14 cellular contexts compared by ENCODE assay signal in the genomic region with DNA sequence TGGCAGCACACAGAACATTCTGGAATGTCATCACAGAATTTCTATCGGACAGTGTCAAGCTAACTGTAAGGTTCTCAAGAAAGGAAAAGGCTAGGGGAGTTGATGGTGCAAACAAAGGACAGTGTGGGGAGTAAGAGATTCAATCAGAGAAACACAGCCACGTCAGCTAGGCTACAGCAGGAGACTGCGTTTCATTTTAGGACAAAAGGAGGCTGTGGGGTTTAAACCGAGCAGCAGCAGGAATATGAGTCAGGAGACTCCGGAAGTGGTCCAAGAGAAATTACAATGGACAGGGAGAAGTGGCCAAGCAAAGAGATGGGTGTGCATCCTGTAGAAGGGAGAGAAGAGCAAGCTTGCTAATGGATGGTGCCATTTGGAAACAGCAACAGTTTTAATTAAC. TPM values are rescaled to one million over a fixed set of nuclear protein-coding genes. Genes with fewer than 3 reads are reported as not detected.
A peak's percentile ranks its signal among the peaks of the same experiment; 100 is the strongest.
DNase-seq lines count a peak whose midpoint lies in the region; TF ChIP-seq lines count a peak whose summit lies in the region.
"Had no signal": no experiment of that assay in that cellular context is flagged by ENCODE, and none has a peak within 500 bp of the region (broad histone marks: within the 10 kb centered on the region; RNA-seq: fewer than 3 reads in every experiment).

No MANE protein-coding gene starts in this region.

- peak; percentile 80 for DNase-seq in COLO829 (ENCODE audit: low spot score)
- peak; percentile 73 for DNase-seq in fibroblast of pulmonary artery (ENCODE audit: low read depth)
- peak; percentile 68 for DNase-seq in pulmonary artery endothelial cell (ENCODE audit: low read depth, low spot score)
- no peak for DNase-seq in suprapubic skin (ENCODE audit: low spot score in 2 of 2)
- no peak for DNase-seq in glomerular visceral epithelial cell (ENCODE audit: extremely low spot score)
- no peak for DNase-seq in NK-92 (lab: John Stamatoyannopoulos, UW; ENCODE audit: unreplicated experiment)
- no peak for DNase-seq in spleen
- DNase-seq: activated CD8-positive, alpha-beta memory T cell treated with anti-CD3 and anti-CD28 coated beads, Interleukin-2, amount 50 U/mL, for 4 hours; aorta; COR-L47; NCI-H1417 treated with DMSO at 0.1 percent for 48 hours; NCI-H524 had no signal

- H3K4me1 ChIP-seq in suprapubic skin (peaks cover 13% of the 10 kb centered on the region), spleen (no peaks in the 10 kb centered on the region)

- intact Hi-C loops in spleen (cut with DNase I; ENCODE audit: low total_unique reads) = no loop called here

- TF ChIP-seq POLR2A in suprapubic skin (IDR thresholded peaks at IDR 0.05) = no peak
- no peak for TF ChIP-seq POLR2A in spleen (IDR thresholded peaks at IDR 0.05)

- H3K36me3 ChIP-seq in suprapubic skin = peaks cover 32% of the 10 kb centered on the region
- peaks cover 3 to 94% (median 61%) of the 10 kb centered on the region in 6 donors for H3K36me3 ChIP-seq in spleen

- H3K4me3 ChIP-seq in fibroblast of pulmonary artery (replicated peaks; ENCODE audit: low read depth, low read length) (no peak overlapping the region), suprapubic skin (no peak overlapping the region), spleen (no peak overlapping the region)

- WGBS in suprapubic skin = 59% methylated on average over 5 of the region's 5 CpGs
- 70 to 90% (median 84%) methylated on average over 5 of the region's 5 CpGs for WGBS in spleen, 5 donors

- no peaks in the 10 kb centered on the region for H3K27me3 ChIP-seq in suprapubic skin
- H3K27me3 ChIP-seq in spleen (replicated peaks in 1 of 7) = no peaks in the 10 kb centered on the region

- TF ChIP-seq CTCF in VCaP (conservative IDR thresholded peaks at IDR 0.05) = no peak
- no peak for TF ChIP-seq CTCF in fibroblast of pulmonary artery (IDR thresholded peaks at IDR 0.05; ENCODE audit: low read length, missing control alignments)
- no peak for TF ChIP-seq CTCF in suprapubic skin (IDR thresholded peaks at IDR 0.05)
- no peak for TF ChIP-seq CTCF in spleen (IDR thresholded peaks at IDR 0.05 in 8 of 11, conservative IDR thresholded peaks at IDR 0.05 in 3 of 11)

- H3K9me3 ChIP-seq in suprapubic skin (no peaks in the 10 kb centered on the region), spleen (no peaks in the 10 kb centered on the region)

- H3K27ac ChIP-seq in VCaP = peak overlapping the region; percentile 9; the same call in 1 of the 2 replicates
- H3K27ac ChIP-seq in suprapubic skin = no peak overlapping the region
- no peak overlapping the region for H3K27ac ChIP-seq in spleen
- H3K27ac ChIP-seq: RWPE1 had no signal

- no peak for TF ChIP-seq EP300 in suprapubic skin (IDR thresholded peaks at IDR 0.05)

RNA-seq across cellular contexts. Expression of gene C1orf198, which starts 37.4 kb away (rescaled TPM):
- total RNA-seq in pulmonary artery endothelial cell (13.8 and 15.2 TPM in 2 replicates), suprapubic skin (10 to 100 TPM; 42.7 to 70.1 (median 52.5) TPM), spleen (10 to 100 TPM; 13.3 to 32.7 (median 21.3) TPM)
- 10 to 100 TPM in 1 of 3 donors, 1 to 10 TPM in 2; 5.0 to 11.4 (median 8.0) TPM for polyA plus RNA-seq in spleen

Comparison
In these comparisons a context has a peak if more than half of its experiments do, and no peak if none do; other contexts are left out.
1. DNase-seq: peak in COLO829 (single experiment), fibroblast of pulmonary artery (single experiment) and pulmonary artery endothelial cell (single experiment); none in suprapubic skin (0 of 2), glomerular visceral epithelial cell (single experiment), NK-92 (single experiment) and spleen (single experiment).